ENCODE assay signal across 20 cellular contexts in the genomic region with DNA sequence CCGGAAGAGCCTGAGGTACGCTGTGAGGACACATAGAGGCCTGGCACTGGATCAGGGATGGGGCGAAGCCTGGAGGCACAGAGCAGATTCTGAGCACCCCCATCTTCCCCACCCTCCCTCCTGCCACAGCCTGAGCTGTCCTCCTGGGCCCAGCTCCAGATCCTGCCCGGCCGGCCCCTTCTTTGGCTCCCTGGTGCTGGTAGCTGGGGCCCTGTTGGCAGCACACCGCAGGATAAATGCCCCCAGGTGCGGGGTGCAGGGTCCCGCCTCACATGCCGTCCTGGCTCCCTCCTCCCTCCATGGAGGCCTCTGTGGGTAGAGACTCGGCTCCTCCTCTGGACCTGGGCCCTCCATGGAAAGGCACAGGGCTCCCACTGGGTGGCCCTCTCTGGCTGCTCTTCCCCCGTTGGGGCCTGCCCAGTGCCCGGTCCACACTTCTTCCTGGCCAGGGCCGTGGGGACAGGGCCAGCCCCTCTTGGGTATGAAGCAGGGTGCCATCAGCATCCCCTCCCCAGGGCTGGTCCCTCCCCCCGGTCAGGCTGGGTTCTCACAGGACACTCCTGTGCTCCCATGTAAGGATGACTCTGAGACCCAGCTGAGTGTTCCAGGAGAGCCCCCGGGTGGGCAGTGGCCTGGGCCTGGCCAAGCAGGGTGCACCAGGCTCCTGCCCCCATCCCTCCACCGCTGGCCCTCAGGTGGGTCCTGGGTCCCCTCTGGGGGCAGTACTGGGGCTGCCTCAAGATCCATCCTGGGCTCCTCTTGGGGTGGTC. TPM values are rescaled to one million over a fixed set of nuclear protein-coding genes. Genes with fewer than 3 reads are reported as not detected.
DNase-seq lines count a peak whose midpoint lies in the region; ATAC-seq and TF ChIP-seq lines count a peak whose summit lies in the region.
"Had no signal": no experiment of that assay in that cellular context is flagged by ENCODE, and none has a peak within 500 bp of the region (broad histone marks: within the 10 kb centered on the region; RNA-seq: fewer than 3 reads in every experiment).

No MANE protein-coding gene starts in this region.

- ATAC-seq in right cardiac atrium: peak; percentile 2
- ATAC-seq: stimulated activated naive B cell treated with anti-CD40 and anti-IgM and Interleukin-4, amounts not matched to agents 10 μg/mL and 1 μg/mL and 100 μg/mL, for 72 hours had no signal

- no peak for TF ChIP-seq CTCF in HEK293 (tag by site-specific recombination; IDR thresholded peaks at IDR 0.05)

- H3K9me3 ChIP-seq in HEK293 (ENCODE audit: control insufficient read depth, insufficient read depth, low read depth, low read length) (no peaks in the 10 kb centered on the region), right cardiac atrium (ENCODE audit: control insufficient read depth, low read length) (no peaks in the 10 kb centered on the region)
- H3K9me3 ChIP-seq: A549 had no signal

- POLR2A ChIA-PET in HEK293 (lab: Yijun Ruan, JAX) (no interaction called here), HEK293T (lab: Yijun Ruan, JAX) (no interaction called here)

- no peaks in the 10 kb centered on the region for H3K27me3 ChIP-seq in right cardiac atrium (ENCODE audit: control insufficient read depth, insufficient read depth)

- 55% methylated on average over 16 of the region's 16 CpGs for WGBS in right cardiac atrium

- DNase-seq in activated CD8-positive, alpha-beta memory T cell treated with anti-CD3 and anti-CD28 coated beads, Interleukin-2, amount 50 U/mL, for 48 hours: peak; percentile 46
- no peak for DNase-seq in activated CD8-positive, alpha-beta memory T cell treated with anti-CD3 and anti-CD28 coated beads, Interleukin-2, amount 50 U/mL, for 4 hours
- DNase-seq in right cardiac atrium: peak in 1 of 3 donors; percentile 62
- DNase-seq in posterior vena cava (ENCODE audit: low spot score): peak; percentile 80
- DNase-seq in hepatic stellate cell (ENCODE audit: low spot score): no peak
- no peak for DNase-seq in NCI-H345 treated with DMSO at 0.1 percent for 48 hours (lab: John Stamatoyannopoulos, UW; ENCODE audit: unreplicated experiment)
- DNase-seq in HEK293T (ENCODE audit: extremely low spot score): no peak
- DNase-seq: activated naive CD4-positive, alpha-beta T cell treated with anti-CD3 and anti-CD28 coated beads, Interleukin-2, amount 50 U/mL, for 16 hours; C1 segment of cervical spinal cord; DMS153; NCI-H526 treated with DMSO at 0.1 percent for 48 hours; PC-9; stimulated activated CD4-positive, alpha-beta T cell treated with anti-CD3 and anti-CD28 coated beads, Interleukin-15, amount 100 ng/mL, for 24 hours; stimulated activated naive B cell treated with anti-CD40 and anti-IgM and Interleukin-4, amounts not matched to agents 10 μg/mL and 1 μg/mL and 100 μg/mL, for 72 hours; T-helper 9 cell; trophoblast cell had no signal

- CTCF ChIA-PET in HEK293 (lab: Yijun Ruan, JAX) (interaction anchor here (0.5 kb wide), 1 partner anchor 20 kb away, joined by 4 read pairs; no protein-coding TSS in a partner anchor), HEK293T (lab: Yijun Ruan, JAX) (interaction anchor here (0.6 kb wide), 1 partner anchor 26 kb away, joined by 3 read pairs; no protein-coding TSS in a partner anchor)

- intact Hi-C loops in right cardiac atrium (cut with DNase I): no loop called here
- intact Hi-C loops in posterior vena cava (cut with DNase I): loop anchor here in 1 of 2 donors (10.0 kb wide), 1 partner anchor 1748 kb away; no protein-coding TSS in a partner anchor

- H3K27ac ChIP-seq in HEK293 (ENCODE audit: extremely low read depth, low read depth, low read length): no peak overlapping the region
- H3K27ac ChIP-seq in right cardiac atrium (ENCODE audit: low read length): peak overlapping the region; percentile 84
- H3K27ac ChIP-seq: KMS-11, PC-9, SK-N-MC had no signal

- no peaks in the 10 kb centered on the region for H3K36me3 ChIP-seq in HEK293 (ENCODE audit: control insufficient read depth in 2 of 2, insufficient read depth in 1 of 2, low read length in 2 of 2)

- H3K4me3 ChIP-seq in HEK293 (ENCODE audit: low read depth, low read length) (no peak overlapping the region), right cardiac atrium (ENCODE audit: low read length) (no peak overlapping the region)
- H3K4me3 ChIP-seq: A549, PC-9, SK-N-MC had no signal

- H3K4me1 ChIP-seq in HEK293 (ENCODE audit: control insufficient read depth, insufficient read depth, low read length) (no peaks in the 10 kb centered on the region), right cardiac atrium (ENCODE audit: control insufficient read depth, insufficient read depth, low read length) (no peaks in the 10 kb centered on the region)

TF ChIP-seq in HEK293, 187 proteins besides CTCF, POLR2A, EP300 and RAD21:
- TF ChIP-seq ZIC2 (tag by site-specific recombination; IDR thresholded peaks at IDR 0.05) (peak; percentile 66), GLIS2 (tag by site-specific recombination; IDR thresholded peaks at IDR 0.05) (peak; percentile 48), ZNF600 (tag by site-specific recombination; IDR thresholded peaks at IDR 0.05) (0 out of 2 replicates have a peak, but pooled peaks have one; percentile 13)
- TF ChIP-seq, protein P1, sequence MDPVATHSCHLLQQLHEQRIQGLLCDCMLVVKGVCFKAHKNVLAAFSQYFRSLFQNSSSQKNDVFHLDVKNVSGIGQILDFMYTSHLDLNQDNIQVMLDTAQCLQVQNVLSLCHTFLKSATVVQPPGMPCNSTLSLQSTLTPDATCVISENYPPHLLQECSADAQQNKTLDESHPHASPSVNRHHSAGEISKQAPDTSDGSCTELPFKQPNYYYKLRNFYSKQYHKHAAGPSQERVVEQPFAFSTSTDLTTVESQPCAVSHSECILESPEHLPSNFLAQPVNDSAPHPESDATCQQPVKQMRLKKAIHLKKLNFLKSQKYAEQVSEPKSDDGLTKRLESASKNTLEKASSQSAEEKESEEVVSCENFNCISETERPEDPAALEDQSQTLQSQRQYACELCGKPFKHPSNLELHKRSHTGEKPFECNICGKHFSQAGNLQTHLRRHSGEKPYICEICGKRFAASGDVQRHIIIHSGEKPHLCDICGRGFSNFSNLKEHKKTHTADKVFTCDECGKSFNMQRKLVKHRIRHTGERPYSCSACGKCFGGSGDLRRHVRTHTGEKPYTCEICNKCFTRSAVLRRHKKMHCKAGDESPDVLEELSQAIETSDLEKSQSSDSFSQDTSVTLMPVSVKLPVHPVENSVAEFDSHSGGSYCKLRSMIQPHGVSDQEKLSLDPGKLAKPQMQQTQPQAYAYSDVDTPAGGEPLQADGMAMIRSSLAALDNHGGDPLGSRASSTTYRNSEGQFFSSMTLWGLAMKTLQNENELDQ (tag by site-specific recombination; IDR thresholded peaks at IDR 0.05; ENCODE audit: low read depth): no peak

TF ChIP-seq in HEK293T, 16 proteins besides CTCF, POLR2A, EP300 and RAD21:
- TF ChIP-seq SP1 (IDR thresholded peaks at IDR 0.05) (no peak), SUZ12 (IDR thresholded peaks at IDR 0.05) (no peak), FOXM1 (IDR thresholded peaks at IDR 0.05; ENCODE audit: borderline replicate concordance) (no peak), HDGF (IDR thresholded peaks at IDR 0.05; ENCODE audit: borderline replicate concordance) (no peak), FOXA1 (IDR thresholded peaks at IDR 0.05) (no peak), NFRKB (IDR thresholded peaks at IDR 0.05) (no peak), ARNT (IDR thresholded peaks at IDR 0.05) (no peak), ELF4 (IDR thresholded peaks at IDR 0.05) (no peak), BHLHE40 (IDR thresholded peaks at IDR 0.05; ENCODE audit: borderline replicate concordance) (no peak), TARDBP (IDR thresholded peaks at IDR 0.05) (no peak), ZNF384 (IDR thresholded peaks at IDR 0.05) (no peak), LEF1 (IDR thresholded peaks at IDR 0.05; ENCODE audit: borderline replicate concordance) (no peak), CTBP1 (IDR thresholded peaks at IDR 0.05; ENCODE audit: borderline replicate concordance) (no peak), FOXK2 (IDR thresholded peaks at IDR 0.05) (no peak), L3MBTL2 (conservative IDR thresholded peaks at IDR 0.05) (no peak), PKNOX1 (IDR thresholded peaks at IDR 0.05) (no peak)
TF ChIP-seq in HEK293T: peak in this region for 0.

RNA-seq across cellular contexts. Expression of gene OBSCN, which starts 1.1 kb away (rescaled TPM):
- total RNA-seq in right cardiac atrium (100 to 1,000 TPM; 144 to 196 (median 183) TPM), posterior vena cava (1 to 10 TPM; 3.5 to 6.3 TPM)
- 234 TPM for polyA plus RNA-seq in right cardiac atrium

RNA-seq across cellular contexts. Expression of gene IBA57, which starts 41.2 kb away (rescaled TPM):
- 10 to 100 TPM in 2 of 4 donors, 1 to 10 TPM in 2; 8.3 to 12.0 (median 10.3) TPM for total RNA-seq in right cardiac atrium
- 4.5 TPM for polyA plus RNA-seq in right cardiac atrium
- 1 to 10 TPM; 7.4 to 7.8 TPM for total RNA-seq in posterior vena cava

RNA-seq across cellular contexts. Expression of gene GJC2, which starts 57.0 kb away (rescaled TPM):
- 1 to 10 TPM; 1.2 to 2.2 (median 1.7) TPM for total RNA-seq in right cardiac atrium
- polyA plus RNA-seq in right cardiac atrium: 1.3 TPM
- total RNA-seq in posterior vena cava: 1 to 10 TPM; 6.9 to 8.2 TPM

Comparison
In these comparisons a context has a peak if more than half of its experiments do, and no peak if none do; other contexts are left out.
1. DNase-seq: peak in activated CD8-positive, alpha-beta memory T cell treated with anti-CD3 and anti-CD28 coated beads, Interleukin-2, amount 50 U/mL, for 48 hours (single experiment) and posterior vena cava (single experiment); none in activated CD8-positive, alpha-beta memory T cell treated with anti-CD3 and anti-CD28 coated beads, Interleukin-2, amount 50 U/mL, for 4 hours (single experiment), hepatic stellate cell (single experiment), NCI-H345 treated with DMSO at 0.1 percent for 48 hours (single experiment) and HEK293T (single experiment).
2. RNA of gene OBSCN, which starts 1.1 kb away (total RNA-seq): 144 to 196 TPM in right cardiac atrium; 3.5 to 6.3 TPM in posterior vena cava; every median in the first group is over 10 times any median in the second.